1 cellular context compared by ENCODE assay signal in genomic region chr6:129671442-129672344, GRCh38.
A peak's percentile ranks its signal among the peaks of the same experiment; 100 is the strongest.
TF ChIP-seq lines count a peak whose summit lies in the region.

No MANE protein-coding gene starts in this region.

TF ChIP-seq in GM12878, 131 proteins besides CTCF, POLR2A, EP300 and RAD21 (continued from another document):
- TF ChIP-seq ELK1 (IDR thresholded peaks at IDR 0.05; ENCODE audit: low read depth, low read length) (no peak), BCL3 (IDR thresholded peaks at IDR 0.05; ENCODE audit: borderline replicate concordance, insufficient read depth, low read depth, low read length, poor library complexity, severe bottlenecking) (no peak), ZNF274 (IDR thresholded peaks at IDR 0.05; ENCODE audit: insufficient read depth, insufficient read length) (no peak), PKNOX1 (IDR thresholded peaks at IDR 0.05) (no peak; the same call in 1 of the 2 replicates), RUNX3 (IDR thresholded peaks at IDR 0.05; ENCODE audit: low read length) (peak; percentile 85)
